ENCODE assay signal across 8 cellular contexts in the genomic region with DNA sequence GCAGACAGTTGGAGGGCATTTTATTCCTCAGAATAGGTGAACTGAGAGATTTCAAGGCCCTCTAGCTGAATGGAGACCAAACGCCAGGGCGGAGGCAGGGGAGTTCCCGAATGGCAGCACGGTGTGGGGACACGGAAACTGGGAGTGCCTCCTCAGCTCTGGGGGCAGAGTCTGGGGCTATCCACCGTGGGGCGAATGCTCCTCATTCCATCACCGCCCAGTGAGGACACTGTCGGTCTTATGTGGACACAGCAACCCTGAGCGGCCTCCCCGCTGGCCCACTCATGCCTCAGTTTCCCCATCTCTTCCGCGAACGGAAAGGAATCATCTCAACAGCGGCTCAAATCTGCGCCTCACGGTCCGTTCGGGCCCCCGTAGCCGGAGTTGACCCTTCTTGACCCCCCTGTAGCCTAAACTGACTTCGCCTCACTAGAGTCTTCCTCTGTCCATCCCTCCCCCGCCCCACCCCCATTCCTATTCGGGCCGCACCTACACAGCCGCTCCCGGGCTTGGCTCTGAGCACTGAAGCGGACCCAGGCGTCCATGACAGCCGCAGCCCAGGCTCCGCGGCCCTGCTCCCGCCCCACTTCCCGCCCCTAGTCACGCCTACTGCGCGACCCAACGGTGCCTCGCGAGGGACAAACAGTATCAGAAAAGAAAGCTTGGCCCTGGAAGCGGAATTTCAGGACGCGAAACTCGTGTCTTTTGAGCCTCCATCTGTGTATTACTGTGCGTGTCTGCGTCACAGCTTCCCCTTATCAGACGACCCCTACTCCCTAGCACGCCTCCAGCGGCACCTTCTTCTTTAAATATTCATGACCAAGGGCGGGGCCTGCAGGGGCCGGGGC. TPM values are rescaled to one million over a fixed set of nuclear protein-coding genes. Genes with fewer than 3 reads are reported as not detected.
DNase-seq lines count a peak whose midpoint lies in the region; TF ChIP-seq lines count a peak whose summit lies in the region.

A gene with protein sequence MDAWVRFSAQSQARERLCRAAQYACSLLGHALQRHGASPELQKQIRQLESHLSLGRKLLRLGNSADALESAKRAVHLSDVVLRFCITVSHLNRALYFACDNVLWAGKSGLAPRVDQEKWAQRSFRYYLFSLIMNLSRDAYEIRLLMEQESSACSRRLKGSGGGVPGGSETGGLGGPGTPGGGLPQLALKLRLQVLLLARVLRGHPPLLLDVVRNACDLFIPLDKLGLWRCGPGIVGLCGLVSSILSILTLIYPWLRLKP (minus strand): TSS at position 574 of the 848 bp plus-strand sequence. CDS start 29 bp downstream, at position 545.

- no peak within 1 kb of the TSS for H2AK5ac ChIP-seq in H9 (ENCODE audit: insufficient read length, low read length)

- no peaks in the 10 kb centered on the region for H4K20me1 ChIP-seq in H9 (ENCODE audit: control insufficient read depth, insufficient read depth, insufficient read length)

- H3K9me3 Mint-ChIP-seq in H9 (no peaks in the 10 kb centered on the region), nephron (no peaks in the 10 kb centered on the region)
- H3K9me3 Mint-ChIP-seq in activated T-helper 2 cell treated with anti-CD3 and anti-CD28 coated beads, Interferon-gamma antibody, Interleukin-2, Interleukin-4, amounts not matched to agents 10 μg/mL and 5 μg/mL and 100 μg/mL, durations not matched to agents 14 hours and 24 hours and 36 hours: no peaks in the 10 kb centered on the region
- H3K9me3 Mint-ChIP-seq in stimulated activated naive CD8-positive, alpha-beta T cell treated with anti-CD3 and anti-CD28 coated beads, Interleukin-15, Interleukin-2, amounts not matched to agents 100 ng/mL and 50 ng/mL, for 24 hours: no peaks in the 10 kb centered on the region

- peak within 1 kb of the TSS; percentile 67 for H3K14ac ChIP-seq in H9 (ENCODE audit: insufficient read depth, low read length)

- H3K23ac ChIP-seq in H9 (ENCODE audit: insufficient read length, low read depth, low read length): no peak within 1 kb of the TSS

- H4K8ac ChIP-seq in H9 (replicated peaks; ENCODE audit: insufficient read length, low read depth, low read length): no peak within 1 kb of the TSS

- peak within 1 kb of the TSS; percentile 48 for H2AFZ ChIP-seq in H9 (ENCODE audit: low read length)

- H2BK15ac ChIP-seq in H9 (ENCODE audit: low read depth, low read length): 0 out of 2 replicates have a peak within 1 kb of the TSS, but pooled peaks have one; percentile 4

- no peaks in the 10 kb centered on the region for H3K9me3 ChIP-seq in H9 (ENCODE audit: control insufficient read depth, low read depth, low read length)

- H2BK5ac ChIP-seq in H9 (ENCODE audit: insufficient read length, low read length): no peak within 1 kb of the TSS

- TF ChIP-seq CTCF in H9 (conservative IDR thresholded peaks at IDR 0.05) (no peak), fibroblast of pulmonary artery (IDR thresholded peaks at IDR 0.05; ENCODE audit: low read length, missing control alignments) (no peak), nephron (IDR thresholded peaks at IDR 0.05; ENCODE audit: unreplicated experiment in 3 of 3) (no peak)

- no peak within 1 kb of the TSS for H2BK120ac ChIP-seq in H9 (ENCODE audit: low read depth, low read length, poor library complexity, severe bottlenecking)

- H3K18ac ChIP-seq in H9 (ENCODE audit: insufficient read length, low read depth, low read length): peak within 1 kb of the TSS; percentile 66

- no CpG with 5 or more reads among the region's 51 CpGs for WGBS in H9 (ENCODE audit: extremely low coverage, insufficient read length, low lambda C conversion rate)

- no peak within 1 kb of the TSS for H4K91ac ChIP-seq in H9 (ENCODE audit: insufficient read length, low read depth, low read length)

- no peaks in the 10 kb centered on the region for H3K79me1 ChIP-seq in H9 (ENCODE audit: insufficient read depth, low read depth, low read length, poor library complexity, severe bottlenecking)

- no peaks in the 10 kb centered on the region for H3K27me3 Mint-ChIP-seq in H9 (ENCODE audit: low read depth)
- no peaks in the 10 kb centered on the region for H3K27me3 Mint-ChIP-seq in activated T-helper 2 cell treated with anti-CD3 and anti-CD28 coated beads, Interferon-gamma antibody, Interleukin-2, Interleukin-4, amounts not matched to agents 10 μg/mL and 5 μg/mL and 100 μg/mL, durations not matched to agents 14 hours and 24 hours and 36 hours (ENCODE audit: low read depth)
- no peaks in the 10 kb centered on the region for H3K27me3 Mint-ChIP-seq in nephron (ENCODE audit: low read depth)
- no peaks in the 10 kb centered on the region for H3K27me3 Mint-ChIP-seq in stimulated activated naive CD8-positive, alpha-beta T cell treated with anti-CD3 and anti-CD28 coated beads, Interleukin-15, Interleukin-2, amounts not matched to agents 100 ng/mL and 50 ng/mL, for 24 hours

- peaks cover 16 to 17% of the 10 kb centered on the region in 2 experiments for H3K4me1 Mint-ChIP-seq in H9
- H3K4me1 Mint-ChIP-seq in activated T-helper 2 cell treated with anti-CD3 and anti-CD28 coated beads, Interferon-gamma antibody, Interleukin-2, Interleukin-4, amounts not matched to agents 10 μg/mL and 5 μg/mL and 100 μg/mL, durations not matched to agents 14 hours and 24 hours and 36 hours (ENCODE audit: low read depth): peaks cover 35% of the 10 kb centered on the region
- peaks cover 21% of the 10 kb centered on the region for H3K4me1 Mint-ChIP-seq in nephron
- H3K4me1 Mint-ChIP-seq in stimulated activated naive CD8-positive, alpha-beta T cell treated with anti-CD3 and anti-CD28 coated beads, Interleukin-15, Interleukin-2, amounts not matched to agents 100 ng/mL and 50 ng/mL, for 24 hours (ENCODE audit: low read depth): peaks cover 51% of the 10 kb centered on the region

- H3K4me1 ChIP-seq in H9 (ENCODE audit: insufficient read depth, low read length): no peaks in the 10 kb centered on the region

- H3K4ac ChIP-seq in H9 (ENCODE audit: low read depth, low read length): no peak within 1 kb of the TSS

- peak; percentile 64 for TF ChIP-seq POLR2A in Raji (IDR thresholded peaks at IDR 0.05; ENCODE audit: insufficient read depth, low read depth, low read length)

- peak within 1 kb of the TSS; percentile 87 for H3K9ac ChIP-seq in H9 (ENCODE audit: extremely low read depth, insufficient read length, low read length)

- H3K4me3 Mint-ChIP-seq in H9 (peak within 1 kb of the TSS; percentile 88 to 94), nephron (peak within 1 kb of the TSS; percentile 92 to 98 (median 97))
- peak within 1 kb of the TSS; percentile 88 for H3K4me3 Mint-ChIP-seq in activated T-helper 2 cell treated with anti-CD3 and anti-CD28 coated beads, Interferon-gamma antibody, Interleukin-2, Interleukin-4, amounts not matched to agents 10 μg/mL and 5 μg/mL and 100 μg/mL, durations not matched to agents 14 hours and 24 hours and 36 hours (ENCODE audit: low read depth)
- peak within 1 kb of the TSS; percentile 93 for H3K4me3 Mint-ChIP-seq in stimulated activated naive CD8-positive, alpha-beta T cell treated with anti-CD3 and anti-CD28 coated beads, Interleukin-15, Interleukin-2, amounts not matched to agents 100 ng/mL and 50 ng/mL, for 24 hours

- H3K27ac Mint-ChIP-seq in H9 (peak within 1 kb of the TSS in 2 of 3 experiments; percentile 68 to 92; a peak in 3 of 7 replicates), nephron (peak within 1 kb of the TSS; percentile 97 to 99 (median 99))
- H3K27ac Mint-ChIP-seq in activated T-helper 2 cell treated with anti-CD3 and anti-CD28 coated beads, Interferon-gamma antibody, Interleukin-2, Interleukin-4, amounts not matched to agents 10 μg/mL and 5 μg/mL and 100 μg/mL, durations not matched to agents 14 hours and 24 hours and 36 hours: peak within 1 kb of the TSS; percentile 92
- H3K27ac Mint-ChIP-seq in stimulated activated naive CD8-positive, alpha-beta T cell treated with anti-CD3 and anti-CD28 coated beads, Interleukin-15, Interleukin-2, amounts not matched to agents 100 ng/mL and 50 ng/mL, for 24 hours: peak within 1 kb of the TSS; percentile 90

- peak within 1 kb of the TSS; percentile 15 for H2BK12ac ChIP-seq in H9 (ENCODE audit: insufficient read length, low read depth, low read length)

- intact Hi-C loops in activated T-helper 2 cell treated with anti-CD3 and anti-CD28 coated beads, Interferon-gamma antibody, Interleukin-2, Interleukin-4, amounts not matched to agents 10 μg/mL and 5 μg/mL and 100 μg/mL, durations not matched to agents 14 hours and 24 hours and 36 hours (cut with micrococcal nuclease): loop anchor here (2.0 to 5.0 kb wide), 3 partner anchors 46 to 79 kb away; a partner anchor contains a TSS

- no peaks in the 10 kb centered on the region for H3K27me3 ChIP-seq in H9 (ENCODE audit: insufficient read depth, low read length)

- H4K5ac ChIP-seq in H9 (ENCODE audit: insufficient read length, low read depth, low read length): no peak within 1 kb of the TSS

- peaks cover 2 to 13% (median 12%) of the 10 kb centered on the region in 3 experiments; a peak in 6 of 7 replicates for H3K36me3 Mint-ChIP-seq in H9 (ENCODE audit: insufficient read depth in 1 of 3, low read depth in 3 of 3)
- H3K36me3 Mint-ChIP-seq in activated T-helper 2 cell treated with anti-CD3 and anti-CD28 coated beads, Interferon-gamma antibody, Interleukin-2, Interleukin-4, amounts not matched to agents 10 μg/mL and 5 μg/mL and 100 μg/mL, durations not matched to agents 14 hours and 24 hours and 36 hours (ENCODE audit: low read depth): peaks cover 37% of the 10 kb centered on the region
- H3K36me3 Mint-ChIP-seq in nephron (ENCODE audit: low read depth): peaks cover 38% of the 10 kb centered on the region
- peaks cover 36% of the 10 kb centered on the region for H3K36me3 Mint-ChIP-seq in stimulated activated naive CD8-positive, alpha-beta T cell treated with anti-CD3 and anti-CD28 coated beads, Interleukin-15, Interleukin-2, amounts not matched to agents 100 ng/mL and 50 ng/mL, for 24 hours (ENCODE audit: low read depth)

- peak within 1 kb of the TSS; percentile 96 for H3K4me2 ChIP-seq in H9 (ENCODE audit: insufficient read depth, insufficient read length, low read length)

- H3T11ph ChIP-seq in H9 (ENCODE audit: low read length): no peak within 1 kb of the TSS

- no peak within 1 kb of the TSS for H2BK20ac ChIP-seq in H9 (ENCODE audit: low read depth, low read length, poor library complexity, severe bottlenecking)

- H3K56ac ChIP-seq in H9 (ENCODE audit: insufficient read length, low read depth, low read length): peak within 1 kb of the TSS; percentile 60

- peaks cover 10% of the 10 kb centered on the region for H3K23me2 ChIP-seq in H9 (ENCODE audit: insufficient read length, low read depth, low read length, poor library complexity, severe bottlenecking)

- DNase-seq in EL (peak; percentile 83), H9 (peak; percentile 88), M059J (ENCODE audit: low read depth) (peak; percentile 82), fibroblast of pulmonary artery (ENCODE audit: low read depth) (peak; percentile 93)
- peak; percentile 88 for DNase-seq in activated T-helper 2 cell treated with anti-CD3 and anti-CD28 coated beads, Interferon-gamma antibody, Interleukin-2, Interleukin-4, amounts not matched to agents 10 μg/mL and 5 μg/mL and 100 μg/mL, durations not matched to agents 14 hours and 24 hours and 36 hours (ENCODE audit: low spot score)

- peak within 1 kb of the TSS; percentile 97 for H3K4me3 ChIP-seq in fibroblast of pulmonary artery (replicated peaks; ENCODE audit: low read depth, low read length)

- no peak within 1 kb of the TSS for H3K27ac ChIP-seq in H9 (ENCODE audit: insufficient read length, low read depth, low read length)

- H3K79me2 ChIP-seq in H9 (ENCODE audit: insufficient read depth, low read length): no peaks in the 10 kb centered on the region

RNA-seq across cellular contexts. Expression of the gene that starts here (rescaled TPM):
- 11.2 and 13.7 TPM in 2 replicates for total RNA-seq in H9 (2021)
- total RNA-seq in M059J (2014; rRNA removed; shearing (Covaris generic)): 31.0 and 42.5 TPM in 2 replicates
- 22.1 and 23.4 TPM in 2 replicates for total RNA-seq in activated T-helper 2 cell treated with anti-CD3 and anti-CD28 coated beads, Interferon-gamma antibody, Interleukin-2, Interleukin-4, amounts not matched to agents 10 μg/mL and 5 μg/mL and 100 μg/mL, durations not matched to agents 14 hours and 24 hours and 36 hours
